Comparison of ENCODE assay signal across 17 cellular contexts in genomic region chr2:160747771-160748170, GRCh38.
DNase-seq lines count a peak whose midpoint lies in the region; ATAC-seq and TF ChIP-seq lines count a peak whose summit lies in the region.
"Had no signal": no experiment of that assay in that cellular context is flagged by ENCODE, and none has a peak within 500 bp of the region (broad histone marks: within the 10 kb centered on the region; RNA-seq: fewer than 3 reads in every experiment).

No MANE protein-coding gene starts in this region.

- peak; percentile 80 for DNase-seq in A172 (ENCODE audit: low spot score)
- DNase-seq in HCEC 1CT, result peak; percentile 92
- DNase-seq in adipocyte (ENCODE audit: low read depth), result peak; percentile 81
- DNase-seq in glomerular visceral epithelial cell (ENCODE audit: extremely low spot score), result peak; percentile 37
- DNase-seq in H9, result no peak
- no peak for DNase-seq in spleen
- DNase-seq in NCI-H146 treated with DMSO at 0.1 percent for 48 hours (lab: John Stamatoyannopoulos, UW; ENCODE audit: unreplicated experiment), result no peak
- DNase-seq: erythroblast; occipital lobe; Peyer's patch; stimulated activated CD4-positive, alpha-beta T cell treated with anti-CD3 and anti-CD28 coated beads, Interleukin-2, amount 100 ng/mL, for 24 hours had no signal

- H2BK5ac ChIP-seq in H9 (ENCODE audit: insufficient read length, low read length), result no peak overlapping the region

- no peak overlapping the region for H4K91ac ChIP-seq in H9 (ENCODE audit: insufficient read length, low read depth, low read length)

- no peak overlapping the region for H3K4ac ChIP-seq in H9 (ENCODE audit: low read depth, low read length)

- no peak overlapping the region for H4K5ac ChIP-seq in H9 (ENCODE audit: insufficient read length, low read depth, low read length)

- H3K79me2 ChIP-seq in H9 (ENCODE audit: insufficient read depth, low read length), result no peaks in the 10 kb centered on the region

- ATAC-seq in GM19328 (IDR thresholded peaks at IDR 0.05; ENCODE audit: unreplicated experiment), result no peak
- ATAC-seq: left lobe of liver had no signal

- H4K8ac ChIP-seq in H9 (replicated peaks; ENCODE audit: insufficient read length, low read depth, low read length), result no peak overlapping the region

- peak overlapping the region; percentile 39 for H3K9ac ChIP-seq in adipocyte (ENCODE audit: low read length)
- no peak overlapping the region for H3K9ac ChIP-seq in H9 (ENCODE audit: extremely low read depth, insufficient read length, low read length)
- H3K9ac ChIP-seq: KMS-11 had no signal

- H3K4me3 ChIP-seq in adipocyte (ENCODE audit: low read length) (no peak overlapping the region), spleen (no peak overlapping the region)
- H3K4me3 ChIP-seq: Peyer's patch had no signal

- no peaks in the 10 kb centered on the region for H4K20me1 ChIP-seq in H9 (ENCODE audit: control insufficient read depth, insufficient read depth, insufficient read length)

- H2BK120ac ChIP-seq in H9 (ENCODE audit: low read depth, low read length, poor library complexity, severe bottlenecking), result no peak overlapping the region

- intact Hi-C loops in spleen (cut with DNase I; ENCODE audit: low total_unique reads), result no loop called here

- no peaks in the 10 kb centered on the region for H3K23me2 ChIP-seq in H9 (ENCODE audit: insufficient read length, low read depth, low read length, poor library complexity, severe bottlenecking)

- no peak overlapping the region for H3K27ac Mint-ChIP-seq in H9
- H3K27ac Mint-ChIP-seq: B cell; stimulated activated naive CD8-positive, alpha-beta T cell treated with anti-CD3 and anti-CD28 coated beads, Interleukin-15, Interleukin-2, amounts not matched to agents 100 ng/mL and 50 ng/mL, for 24 hours had no signal

- H3T11ph ChIP-seq in H9 (ENCODE audit: low read length), result no peak overlapping the region

- no peak overlapping the region for H3K56ac ChIP-seq in H9 (ENCODE audit: insufficient read length, low read depth, low read length)

- H3K4me1 Mint-ChIP-seq in H9, result peaks cover 8 to 9% of the 10 kb centered on the region in 2 experiments
- H3K4me1 Mint-ChIP-seq: B cell had no signal

- no peak overlapping the region for H3K14ac ChIP-seq in H9 (ENCODE audit: insufficient read depth, low read length)

- H2BK15ac ChIP-seq in H9 (ENCODE audit: low read depth, low read length), result no peak overlapping the region

- H3K23ac ChIP-seq in H9 (ENCODE audit: insufficient read length, low read depth, low read length), result no peak overlapping the region

- no peaks in the 10 kb centered on the region for H3K27me3 ChIP-seq in adipocyte (replicated peaks; ENCODE audit: control insufficient read depth, insufficient read depth, low read length)
- no peaks in the 10 kb centered on the region for H3K27me3 ChIP-seq in H9 (ENCODE audit: insufficient read depth, low read length)
- no peaks in the 10 kb centered on the region for H3K27me3 ChIP-seq in spleen (replicated peaks in 1 of 7)
- H3K27me3 ChIP-seq: Peyer's patch had no signal

- H2AK5ac ChIP-seq in H9 (ENCODE audit: insufficient read length, low read length), result no peak overlapping the region

- no peak overlapping the region for H2BK12ac ChIP-seq in H9 (ENCODE audit: insufficient read length, low read depth, low read length)

- no peak overlapping the region for H3K18ac ChIP-seq in H9 (ENCODE audit: insufficient read length, low read depth, low read length)

- TF ChIP-seq POLR2A in spleen (IDR thresholded peaks at IDR 0.05), result no peak

- H3K4me1 ChIP-seq in adipocyte (ENCODE audit: control insufficient read depth, insufficient read depth, low read length), result peaks cover 37% of the 10 kb centered on the region
- H3K4me1 ChIP-seq in H9 (ENCODE audit: insufficient read depth, low read length), result no peaks in the 10 kb centered on the region
- no peaks in the 10 kb centered on the region for H3K4me1 ChIP-seq in spleen
- H3K4me1 ChIP-seq: Peyer's patch had no signal

- TF ChIP-seq CTCF in H9 (conservative IDR thresholded peaks at IDR 0.05), result no peak
- TF ChIP-seq CTCF in spleen (IDR thresholded peaks at IDR 0.05 in 8 of 11, conservative IDR thresholded peaks at IDR 0.05 in 3 of 11), result no peak

- H3K36me3 ChIP-seq in adipocyte (ENCODE audit: control insufficient read depth, insufficient read depth, low read length, severe bottlenecking) (no peaks in the 10 kb centered on the region), spleen (no peaks in the 10 kb centered on the region)
- H3K36me3 ChIP-seq: Peyer's patch had no signal

- no CpG with 5 or more reads among the region's 3 CpGs for WGBS in H9 (ENCODE audit: extremely low coverage, insufficient read length, low lambda C conversion rate)
- 73 to 80% (median 78%) methylated on average over 3 of the region's 3 CpGs for WGBS in spleen, 5 donors

- H3K4me2 ChIP-seq in H9 (ENCODE audit: insufficient read depth, insufficient read length, low read length), result no peak overlapping the region
- H3K4me2 ChIP-seq: KMS-11 had no signal

- no peak overlapping the region for H3K27ac ChIP-seq in H9 (ENCODE audit: insufficient read length, low read depth, low read length)
- peak overlapping the region in 1 of 8 donors; percentile 45 for H3K27ac ChIP-seq in spleen
- H3K27ac ChIP-seq: KMS-11, Peyer's patch, VCaP had no signal

- H2BK20ac ChIP-seq in H9 (ENCODE audit: low read depth, low read length, poor library complexity, severe bottlenecking), result no peak overlapping the region

- peaks cover 3 to 4% of the 10 kb centered on the region in 2 experiments; a peak in 3 of 5 replicates for H3K9me3 Mint-ChIP-seq in H9
- H3K9me3 Mint-ChIP-seq: stimulated activated naive CD8-positive, alpha-beta T cell treated with anti-CD3 and anti-CD28 coated beads, Interleukin-15, Interleukin-2, amounts not matched to agents 100 ng/mL and 50 ng/mL, for 24 hours had no signal

- no peak overlapping the region for H3K4me3 Mint-ChIP-seq in H9
- H3K4me3 Mint-ChIP-seq: B cell; stimulated activated naive CD8-positive, alpha-beta T cell treated with anti-CD3 and anti-CD28 coated beads, Interleukin-15, Interleukin-2, amounts not matched to agents 100 ng/mL and 50 ng/mL, for 24 hours had no signal

- H2AFZ ChIP-seq in H9 (ENCODE audit: low read length), result no peak overlapping the region

- H3K9me3 ChIP-seq in adipocyte (ENCODE audit: control insufficient read depth, low read length) (no peaks in the 10 kb centered on the region), H9 (ENCODE audit: control insufficient read depth, low read depth, low read length) (no peaks in the 10 kb centered on the region), spleen (no peaks in the 10 kb centered on the region)
- H3K9me3 ChIP-seq: Peyer's patch had no signal

- H3K79me1 ChIP-seq in H9 (ENCODE audit: insufficient read depth, low read depth, low read length, poor library complexity, severe bottlenecking), result no peaks in the 10 kb centered on the region

- no peaks in the 10 kb centered on the region for H3K27me3 Mint-ChIP-seq in H9 (ENCODE audit: low read depth)

- H3K36me3 Mint-ChIP-seq in H9 (ENCODE audit: insufficient read depth in 1 of 3, low read depth in 3 of 3), result peaks cover 0 to 5% (median 0%) of the 10 kb centered on the region in 3 experiments; a peak in 4 of 7 replicates

Comparison
In these comparisons a context has a peak if more than half of its experiments do, and no peak if none do; other contexts are left out.
1. DNase-seq: peak in A172 (single experiment), HCEC 1CT (single experiment), adipocyte (single experiment) and glomerular visceral epithelial cell (single experiment); none in H9 (single experiment), spleen (single experiment) and NCI-H146 treated with DMSO at 0.1 percent for 48 hours (single experiment).